In the genomic region with DNA sequence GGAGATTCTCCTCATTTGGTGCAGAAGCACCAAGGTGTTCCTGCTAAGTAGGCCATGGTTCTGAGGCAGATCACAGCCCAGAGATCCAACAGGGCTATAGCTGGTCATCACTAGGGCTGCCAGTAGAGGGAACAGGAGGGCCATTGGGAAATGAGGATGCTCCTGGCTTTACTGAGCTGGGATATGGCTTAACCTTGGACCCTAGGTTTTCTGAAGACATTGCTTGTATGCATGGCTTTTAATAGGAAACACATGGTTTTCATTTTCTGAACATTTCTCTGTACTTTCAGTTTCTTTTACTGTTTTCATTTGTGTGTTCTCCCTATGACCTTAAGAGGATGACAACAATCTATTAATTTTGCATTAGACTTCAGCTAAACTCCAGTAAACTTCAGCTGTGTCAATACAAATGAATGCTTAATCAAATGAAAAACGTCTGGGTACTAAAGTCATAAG, we compare ENCODE assay signal across 11 cellular contexts. TPM values are rescaled to one million over a fixed set of nuclear protein-coding genes. Genes with fewer than 3 reads are reported as not detected.
DNase-seq lines count a peak whose midpoint lies in the region; ATAC-seq and TF ChIP-seq lines count a peak whose summit lies in the region.
"Had no signal": no experiment of that assay in that cellular context is flagged by ENCODE, and none has a peak within 500 bp of the region (broad histone marks: within the 10 kb centered on the region; RNA-seq: fewer than 3 reads in every experiment).

IFNW1 (minus strand) TSS at position 406 of the 456 bp plus-strand sequence; CDS start at position 144, 262 bp downstream.

- ATAC-seq in GM21515 (IDR thresholded peaks at IDR 0.05; ENCODE audit: unreplicated experiment) (peak; percentile 60), HG03432 (IDR thresholded peaks at IDR 0.05; ENCODE audit: unreplicated experiment) (peak; percentile 75)

- H3K27me3 ChIP-seq in transverse colon, result no peaks in the 10 kb centered on the region
- H3K27me3 ChIP-seq in sigmoid colon, result no peaks in the 10 kb centered on the region
- H3K27me3 ChIP-seq: thyroid gland had no signal

- TF ChIP-seq CTCF in GM12865 (IDR thresholded peaks at IDR 0.05; ENCODE audit: insufficient read depth, low read depth, low read length, missing control alignments) (no peak), epithelial cell of proximal tubule (conservative IDR thresholded peaks at IDR 0.05; ENCODE audit: low read depth, low read length) (peak; percentile 29), transverse colon (IDR thresholded peaks at IDR 0.05) (no peak), sigmoid colon (IDR thresholded peaks at IDR 0.05) (no peak)

- H3K9me3 ChIP-seq in transverse colon, result no peaks in the 10 kb centered on the region
- H3K9me3 ChIP-seq in sigmoid colon, result no peaks in the 10 kb centered on the region
- H3K9me3 ChIP-seq: thyroid gland had no signal

- H3K4me1 ChIP-seq in transverse colon (no peaks in the 10 kb centered on the region), sigmoid colon (no peaks in the 10 kb centered on the region)
- H3K4me1 ChIP-seq: thyroid gland had no signal

- H3K27ac ChIP-seq in transverse colon (no peak within 1 kb of the TSS), sigmoid colon (no peak within 1 kb of the TSS)
- H3K27ac ChIP-seq: thyroid gland had no signal

- intact Hi-C loops in transverse colon (cut with DNase I; ENCODE audit: low total_unique reads) (no loop called here), sigmoid colon (cut with DNase I) (no loop called here)

- no peak for TF ChIP-seq EP300 in transverse colon (IDR thresholded peaks at IDR 0.05; ENCODE audit: low read depth)
- no peak for TF ChIP-seq EP300 in sigmoid colon (IDR thresholded peaks at IDR 0.05)

- TF ChIP-seq POLR2A in transverse colon (IDR thresholded peaks at IDR 0.05) (no peak), sigmoid colon (IDR thresholded peaks at IDR 0.05) (no peak)

- no peaks in the 10 kb centered on the region for H3K36me3 ChIP-seq in transverse colon
- H3K36me3 ChIP-seq in sigmoid colon, result no peaks in the 10 kb centered on the region
- H3K36me3 ChIP-seq: thyroid gland had no signal

- 21 to 29% methylated on average over 1 of the region's 1 CpG for WGBS in transverse colon (ENCODE audit: low coverage in 1 of 2), 2 donors
- 14 to 47% methylated on average over 1 of the region's 1 CpG for WGBS in sigmoid colon, 2 donors

- DNase-seq in GM12865 (ENCODE audit: low read depth), result peak; percentile 23
- DNase-seq in epithelial cell of proximal tubule (ENCODE audit: low read depth), result no peak
- DNase-seq in transverse colon, result no peak
- DNase-seq in SIG-M5 (lab: John Stamatoyannopoulos, UW), result no peak
- DNase-seq in globus pallidus (ENCODE audit: low spot score), result no peak
- DNase-seq in sigmoid colon, result no peak
- DNase-seq: stimulated activated CD4-positive, alpha-beta T cell treated with anti-CD3 and anti-CD28 coated beads, Interleukin-15, amount 100 ng/mL, for 24 hours; thyroid gland had no signal

- H3K4me3 ChIP-seq in GM12865 (ENCODE audit: low read depth, low read length) (no peak within 1 kb of the TSS), epithelial cell of proximal tubule (ENCODE audit: low read depth, low read length) (no peak within 1 kb of the TSS), transverse colon (no peak within 1 kb of the TSS), sigmoid colon (no peak within 1 kb of the TSS)
- H3K4me3 ChIP-seq: thyroid gland had no signal

- in situ Hi-C loops in transverse colon (cut with MboI; ENCODE audit: low pct_ligation_motif_present in 1 of 4, low pct_unique_long_range_greater_than_20kb in 1 of 4, low sequenced_read_pairs in 3 of 4), result no loop called here

RNA-seq across cellular contexts. Expression of gene IFNW1, which starts in this region (rescaled TPM):
- total RNA-seq in epithelial cell of proximal tubule (not detected in 2 replicates), transverse colon (not detected), sigmoid colon (not detected)
- polyA plus RNA-seq in sigmoid colon, result not detected
- total RNA-seq: liver, thyroid gland had no signal
- polyA plus RNA-seq: liver had no signal
